Comparison of ENCODE assay signal across 17 cellular contexts in the genomic region with DNA sequence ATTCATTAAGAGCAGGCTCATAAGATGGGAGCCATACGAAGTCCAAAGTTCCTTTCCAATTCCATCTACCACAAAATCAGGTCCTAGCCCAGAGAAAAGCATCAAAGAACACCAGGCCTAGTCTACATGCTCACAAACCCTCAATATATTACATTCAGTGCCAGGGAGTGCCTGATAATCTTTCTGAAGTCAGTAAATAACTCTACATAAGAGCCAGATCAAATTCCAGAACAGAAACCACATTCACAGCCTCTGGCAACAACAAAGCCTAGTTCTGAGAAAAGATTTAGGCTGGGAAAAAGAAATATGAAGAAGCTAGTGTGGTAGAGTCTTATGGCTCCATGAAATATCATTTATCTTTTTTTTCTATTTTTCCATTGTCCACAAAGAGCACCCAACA. TPM values are rescaled to one million over a fixed set of nuclear protein-coding genes. Genes with fewer than 3 reads are reported as not detected.
DNase-seq lines count a peak whose midpoint lies in the region; ATAC-seq, FAIRE-seq and TF ChIP-seq lines count a peak whose summit lies in the region.
"Had no signal": no experiment of that assay in that cellular context is flagged by ENCODE, and none has a peak within 500 bp of the region (broad histone marks: within the 10 kb centered on the region; RNA-seq: fewer than 3 reads in every experiment).

No MANE protein-coding gene starts in this region.

- no peaks in the 10 kb centered on the region for H3K27me3 ChIP-seq in astrocyte (ENCODE audit: insufficient read depth, low read length)
- H3K27me3 ChIP-seq in hepatocyte = no peaks in the 10 kb centered on the region
- no peaks in the 10 kb centered on the region for H3K27me3 ChIP-seq in HepG2 (ENCODE audit: control insufficient read depth in 1 of 2, insufficient read depth in 2 of 2, low read length in 2 of 2)

- peaks cover 21% of the 10 kb centered on the region for H3K36me3 ChIP-seq in astrocyte (ENCODE audit: insufficient read depth, low read length)
- H3K36me3 ChIP-seq in hepatocyte (replicated peaks; ENCODE audit: insufficient read depth, low read depth) = no peaks in the 10 kb centered on the region
- H3K36me3 ChIP-seq in HepG2 (replicated peaks in 1 of 2; ENCODE audit: control insufficient read depth in 1 of 2, insufficient read depth in 2 of 2, low read length in 2 of 2) = peaks cover 10 to 64% of the 10 kb centered on the region in 2 experiments

- DNase-seq in HFFc6 (no peak), astrocyte (ENCODE audit: low read depth) (peak; percentile 54), hepatocyte (ENCODE audit: low spot score) (no peak), retinal pigment epithelial cell (ENCODE audit: low read depth) (peak; percentile 74), HepG2 (ENCODE audit: low spot score) (no peak), HEK293T (ENCODE audit: extremely low spot score) (no peak), GM19240 (ENCODE audit: insufficient read length, low spot score) (no peak), NCI-H1105 treated with DMSO at 0.1 percent for 48 hours (lab: John Stamatoyannopoulos, UW) (no peak)
- DNase-seq: ACHN; CD8-positive, alpha-beta memory T cell; MM.1S; NCI-H1105; NCI-H2029; NCI-H524; SHP77 treated with DMSO at 0.1 percent for 48 hours had no signal

- H3K9me2 ChIP-seq in hepatocyte (replicated peaks; ENCODE audit: insufficient read depth) = no peaks in the 10 kb centered on the region

- H3K9ac ChIP-seq in astrocyte (ENCODE audit: low read length) (no peak overlapping the region), HepG2 (ENCODE audit: insufficient read depth, low read depth, low read length) (no peak overlapping the region)

- intact Hi-C loops in HepG2 (cut with micrococcal nuclease; ENCODE audit: unreplicated experiment) = no loop called here

- CTCF ChIA-PET in HepG2 (lab: Yijun Ruan, JAX; ENCODE audit: low intra/inter-chr PET ratio, low total read pairs) (no interaction called here), HEK293T (lab: Yijun Ruan, JAX) (no interaction called here)

- no TSS peak for BruUV-seq in HepG2 (replicated peaks; lab: Mats Ljungman, UMichigan)

- H2AFZ ChIP-seq in astrocyte (ENCODE audit: low read depth, low read length) (no peak overlapping the region), hepatocyte (no peak overlapping the region), HepG2 (ENCODE audit: low read length) (no peak overlapping the region)

- H3K4me3 Mint-ChIP-seq in HFFc6 (no peak overlapping the region), astrocyte (ENCODE audit: unreplicated experiment) (no peak overlapping the region)
- H3K4me3 Mint-ChIP-seq: CD8-positive, alpha-beta memory T cell had no signal

- H3K27ac Mint-ChIP-seq in HFFc6 (peak overlapping the region; percentile 18; the same call in 1 of the 2 replicates), astrocyte (ENCODE audit: unreplicated experiment) (no peak overlapping the region)

- FAIRE-seq in astrocyte (lab: Jason Lieb, UNC) = no peak
- no peak for FAIRE-seq in HepG2 (lab: Jason Lieb, UNC)
- FAIRE-seq: H1, RCC 7860 had no signal

- H3K4me1 ChIP-seq in astrocyte (ENCODE audit: insufficient read depth, low read length) = no peaks in the 10 kb centered on the region
- H3K4me1 ChIP-seq in hepatocyte (ENCODE audit: insufficient read depth) = no peaks in the 10 kb centered on the region
- no peaks in the 10 kb centered on the region for H3K4me1 ChIP-seq in HepG2 (ENCODE audit: insufficient read depth, low read length)

- peaks cover under 1% of the 10 kb centered on the region for H3K4me1 Mint-ChIP-seq in HFFc6 (ENCODE audit: low read depth)
- peaks cover 2% of the 10 kb centered on the region for H3K4me1 Mint-ChIP-seq in astrocyte (ENCODE audit: low read depth, unreplicated experiment)

- POLR2A ChIA-PET in HepG2 (lab: Yijun Ruan, JAX) = no interaction called here
- POLR2A ChIA-PET in HEK293T (lab: Yijun Ruan, JAX) = no interaction called here

- TF ChIP-seq CTCF in HFFc6 (IDR thresholded peaks at IDR 0.05) (no peak), astrocyte (IDR thresholded peaks at IDR 0.05; ENCODE audit: insufficient read depth, low read depth, low read length) (no peak), hepatocyte (IDR thresholded peaks at IDR 0.05; ENCODE audit: poor library complexity) (no peak), retinal pigment epithelial cell (conservative IDR thresholded peaks at IDR 0.05; ENCODE audit: low read depth, low read length) (no peak), HepG2 (CRISPR knock-in tag; IDR thresholded peaks at IDR 0.05) (no peak)

- TF ChIP-seq RAD21 in HepG2 (CRISPR knock-in tag; IDR thresholded peaks at IDR 0.05) = no peak

- H3K79me2 ChIP-seq in astrocyte (ENCODE audit: insufficient read depth, low read length) (no peaks in the 10 kb centered on the region), hepatocyte (peaks cover 10% of the 10 kb centered on the region), HepG2 (ENCODE audit: insufficient read depth, low read length) (no peaks in the 10 kb centered on the region)

- H3K9me3 Mint-ChIP-seq in HFFc6 (no peaks in the 10 kb centered on the region), astrocyte (ENCODE audit: unreplicated experiment) (no peaks in the 10 kb centered on the region)
- H3K9me3 Mint-ChIP-seq: CD8-positive, alpha-beta memory T cell had no signal

- WGBS in hepatocyte (ENCODE audit: low lambda C conversion rate, missing lambda C conversion rate) = 85% methylated on average over 1 of the region's 1 CpG
- 88% methylated on average over 1 of the region's 1 CpG for WGBS in HepG2 (ENCODE audit: low lambda C conversion rate)

- TF ChIP-seq EP300 in HepG2 (IDR thresholded peaks at IDR 0.05; ENCODE audit: low read depth in 2 of 2, low read length in 2 of 2) (no peak), HepG2 (CRISPR knock-in tag; IDR thresholded peaks at IDR 0.05; ENCODE audit: borderline replicate concordance) (no peak)

- no peak for ATAC-seq in HepG2

- H3K27ac ChIP-seq in astrocyte (ENCODE audit: low read depth, low read length) (no peak overlapping the region), hepatocyte (peak overlapping the region; percentile 65), HepG2 (ENCODE audit: extremely low read length, insufficient read depth, low read length) (no peak overlapping the region)

- no peaks in the 10 kb centered on the region for H3K9me3 ChIP-seq in astrocyte (ENCODE audit: insufficient read depth, low read depth, low read length)
- H3K9me3 ChIP-seq in hepatocyte (ENCODE audit: low read depth) = no peaks in the 10 kb centered on the region
- no peaks in the 10 kb centered on the region; the same call in 1 of the 2 replicates for H3K9me3 ChIP-seq in HepG2 (ENCODE audit: low read length)

- H4K20me1 ChIP-seq in astrocyte (ENCODE audit: insufficient read depth, low read length) = no peaks in the 10 kb centered on the region
- H4K20me1 ChIP-seq in hepatocyte (ENCODE audit: insufficient read depth, poor library complexity, severe bottlenecking) = no peaks in the 10 kb centered on the region
- no peaks in the 10 kb centered on the region for H4K20me1 ChIP-seq in HepG2 (ENCODE audit: insufficient read depth, low read length)

- no peaks in the 10 kb centered on the region; the same call in 1 of the 2 replicates for H3K27me3 Mint-ChIP-seq in HFFc6 (ENCODE audit: insufficient read depth)
- H3K27me3 Mint-ChIP-seq in astrocyte (ENCODE audit: low read depth, unreplicated experiment) = no peaks in the 10 kb centered on the region

- H3K4me3 ChIP-seq in astrocyte (ENCODE audit: insufficient read depth, low read depth, low read length) (no peak overlapping the region), hepatocyte (no peak overlapping the region), retinal pigment epithelial cell (ENCODE audit: low read length) (no peak overlapping the region), HepG2 (replicated peaks in 1 of 3; ENCODE audit: insufficient read depth in 1 of 3, low read depth in 2 of 3, low read length in 3 of 3) (no peak overlapping the region)

- no peak for TF ChIP-seq POLR2A in HepG2 (IDR thresholded peaks at IDR 0.05; ENCODE audit: insufficient read depth in 1 of 2, low read depth in 2 of 2, low read length in 2 of 2)

- in situ Hi-C loops in HepG2 (cut with HindIII; ENCODE audit: extremely low pct_ligation_motif_present, low pct_unique_long_range_greater_than_20kb) = no loop called here

- H3K4me2 ChIP-seq in astrocyte (ENCODE audit: low read length) (no peak overlapping the region), hepatocyte (no peak overlapping the region), HepG2 (ENCODE audit: low read depth, low read length) (no peak overlapping the region)

- H3K36me3 Mint-ChIP-seq in HFFc6 (ENCODE audit: low read depth) = peaks cover 51% of the 10 kb centered on the region
- peaks cover 28% of the 10 kb centered on the region for H3K36me3 Mint-ChIP-seq in astrocyte (ENCODE audit: low read depth, unreplicated experiment)

RNA-seq across cellular contexts. Expression of a gene that starts 40.5 kb away (rescaled TPM):
- 10 to 100 TPM; 13.6 to 16.2 (median 15.8) TPM for total RNA-seq in HFFc6 (2021; fragmentation: NEBNext Ultra II Directional; extraction: Animal tissue kit (Norgen Biotek cat#: 25700))
- total RNA-seq in astrocyte (16.2 and 18.7 TPM in 2 replicates), hepatocyte (15.3 and 16.7 TPM in 2 replicates), HepG2 (2016; rRNA removed; fragmentation: Illumina TruSeq; extraction: Trizol) (17.1 and 26.2 TPM in 2 replicates)
- polyA plus RNA-seq in hepatocyte (9.0 and 9.2 TPM in 2 replicates), HepG2 (2011; rRNA removed) (5.2 and 6.6 TPM in 2 replicates)
- total RNA-seq in HepG2 (2016; cell fraction: cytosol; rRNA removed; fragmentation: Illumina TruSeq; extraction: Trizol; ENCODE audit: low read depth) = 1.6 and 1.9 TPM in 2 replicates
- 17.2 and 24.7 TPM in 2 replicates for total RNA-seq in HepG2 (2016; cell fraction: insoluble cytoplasmic fraction; rRNA removed; fragmentation: Illumina TruSeq; extraction: Trizol)
- 6.4 and 7.5 TPM in 2 replicates for total RNA-seq in HepG2 (2016; cell fraction: membrane; rRNA removed; fragmentation: Illumina TruSeq; extraction: Trizol)
- total RNA-seq in HepG2 (2016; cell fraction: nucleus; rRNA removed; fragmentation: Illumina TruSeq; extraction: Trizol) = 10.1 and 10.3 TPM in 2 replicates
- polyA plus RNA-seq in HepG2 (2011; cell fraction: cytosol; rRNA removed) = 3.7 and 5.8 TPM in 2 replicates
- polyA plus RNA-seq in HepG2 (2011; cell fraction: nucleus; rRNA removed) = 1.4 and 1.8 TPM in 2 replicates
- 5.8 and 6.2 TPM in 2 replicates for polyA plus RNA-seq in HepG2 (2012)
- 0.75 and 0.76 TPM in 2 replicates for polyA plus RNA-seq in HepG2 (2016; cell fraction: cytosol; fragmentation: Illumina TruSeq; extraction: Trizol; ENCODE audit: low read depth)
- polyA plus RNA-seq in HepG2 (2016; cell fraction: insoluble cytoplasmic fraction; fragmentation: Illumina TruSeq; extraction: Trizol; ENCODE audit: low read depth) = 14.3 and 15.3 TPM in 2 replicates
- 1.9 and 2.2 TPM in 2 replicates for polyA plus RNA-seq in HepG2 (2016; cell fraction: membrane; fragmentation: Illumina TruSeq; extraction: Trizol; ENCODE audit: low read depth)
- polyA plus RNA-seq in HepG2 (2016; cell fraction: nucleus; fragmentation: Illumina TruSeq; extraction: Trizol; ENCODE audit: insufficient read depth, low read depth) = 9.4 and 10.1 TPM in 2 replicates
- polyA minus RNA-seq in HepG2 (2011; rRNA and poly(A)+ RNA removed; ENCODE audit: low replicate concordance) = 8.1 and 27.8 TPM in 2 replicates
- 9.4 and 10.2 TPM in 2 replicates for polyA minus RNA-seq in HepG2 (2011; cell fraction: cytosol; rRNA and poly(A)+ RNA removed)
- polyA minus RNA-seq in HepG2 (2011; cell fraction: nucleus; rRNA and poly(A)+ RNA removed) = 7.9 and 9.2 TPM in 2 replicates

RNA-seq across cellular contexts. Expression of a gene that starts 49.2 kb away (rescaled TPM):
- 10 to 100 TPM; 13.1 to 17.5 (median 13.9) TPM for total RNA-seq in HFFc6 (2021; fragmentation: NEBNext Ultra II Directional; extraction: Animal tissue kit (Norgen Biotek cat#: 25700))
- total RNA-seq in astrocyte (15.2 and 15.4 TPM in 2 replicates), hepatocyte (8.5 and 11.0 TPM in 2 replicates), HepG2 (2016; rRNA removed; fragmentation: Illumina TruSeq; extraction: Trizol) (4.8 and 6.1 TPM in 2 replicates)
- polyA plus RNA-seq in hepatocyte (7.7 and 8.4 TPM in 2 replicates), HepG2 (2011; rRNA removed) (2.5 and 2.6 TPM in 2 replicates)
- 1.0 and 1.2 TPM in 2 replicates for total RNA-seq in HepG2 (2016; cell fraction: cytosol; rRNA removed; fragmentation: Illumina TruSeq; extraction: Trizol; ENCODE audit: low read depth)
- total RNA-seq in HepG2 (2016; cell fraction: insoluble cytoplasmic fraction; rRNA removed; fragmentation: Illumina TruSeq; extraction: Trizol) = 4.8 and 5.9 TPM in 2 replicates
- total RNA-seq in HepG2 (2016; cell fraction: membrane; rRNA removed; fragmentation: Illumina TruSeq; extraction: Trizol) = 2.2 and 2.7 TPM in 2 replicates
- 4.2 and 5.3 TPM in 2 replicates for total RNA-seq in HepG2 (2016; cell fraction: nucleus; rRNA removed; fragmentation: Illumina TruSeq; extraction: Trizol)
- polyA plus RNA-seq in HepG2 (2011; cell fraction: cytosol; rRNA removed) = 1.4 and 2.1 TPM in 2 replicates
- 1.4 and 1.5 TPM in 2 replicates for polyA plus RNA-seq in HepG2 (2011; cell fraction: nucleus; rRNA removed)
- 2.5 and 2.8 TPM in 2 replicates for polyA plus RNA-seq in HepG2 (2012)
- polyA plus RNA-seq in HepG2 (2016; cell fraction: cytosol; fragmentation: Illumina TruSeq; extraction: Trizol; ENCODE audit: low read depth) = 0.22 and 0.28 TPM in 2 replicates
- polyA plus RNA-seq in HepG2 (2016; cell fraction: insoluble cytoplasmic fraction; fragmentation: Illumina TruSeq; extraction: Trizol; ENCODE audit: low read depth) = 3.7 TPM in 2 replicates
- polyA plus RNA-seq in HepG2 (2016; cell fraction: membrane; fragmentation: Illumina TruSeq; extraction: Trizol; ENCODE audit: low read depth) = 0.66 and 0.70 TPM in 2 replicates
- polyA plus RNA-seq in HepG2 (2016; cell fraction: nucleus; fragmentation: Illumina TruSeq; extraction: Trizol; ENCODE audit: insufficient read depth, low read depth) = 3.9 and 4.3 TPM in 2 replicates
- polyA minus RNA-seq in HepG2 (2011; rRNA and poly(A)+ RNA removed; ENCODE audit: low replicate concordance) = 4.2 and 16.5 TPM in 2 replicates
- polyA minus RNA-seq in HepG2 (2011; cell fraction: cytosol; rRNA and poly(A)+ RNA removed) = 2.4 and 2.5 TPM in 2 replicates
- 5.3 and 5.9 TPM in 2 replicates for polyA minus RNA-seq in HepG2 (2011; cell fraction: nucleus; rRNA and poly(A)+ RNA removed)

Comparison
In these comparisons a context has a peak if more than half of its experiments do, and no peak if none do; other contexts are left out.
1. DNase-seq: peak in astrocyte (single experiment) and retinal pigment epithelial cell (single experiment); none in HFFc6 (single experiment), hepatocyte (single experiment), HepG2 (single experiment), HEK293T (single experiment), GM19240 (single experiment) and NCI-H1105 treated with DMSO at 0.1 percent for 48 hours (single experiment).